In genomic region chr3:189941679-189942078, GRCh38 we compare ENCODE assay signal across 12 cellular contexts.
A peak's percentile ranks its signal among the peaks of the same experiment; 100 is the strongest.
DNase-seq lines count a peak whose midpoint lies in the region; ATAC-seq, FAIRE-seq and TF ChIP-seq lines count a peak whose summit lies in the region.
"Had no signal": no experiment of that assay in that cellular context is flagged by ENCODE, and none has a peak within 500 bp of the region (broad histone marks: within the 10 kb centered on the region; RNA-seq: fewer than 3 reads in every experiment).

No MANE protein-coding gene starts in this region.

- H3K9me3 ChIP-seq in endothelial cell of umbilical vein (replicated peaks; ENCODE audit: control insufficient read depth, insufficient read depth, low read length) (no peaks in the 10 kb centered on the region), osteoblast (ENCODE audit: low read depth, low read length) (no peaks in the 10 kb centered on the region)

- BruUV-seq in endothelial cell of umbilical vein (replicated peaks; lab: Mats Ljungman, UMichigan): no TSS peak

- intact Hi-C loops in endothelial cell of umbilical vein (cut with micrococcal nuclease): no loop called here

- CTCF ChIA-PET in endothelial cell of umbilical vein (lab: Charles Lee): interaction anchor here (1.9 kb wide), 1 partner anchor 33 kb away, joined by 7 read pairs; no protein-coding TSS in a partner anchor

- TF ChIP-seq POLR2A in endothelial cell of umbilical vein (IDR thresholded peaks at IDR 0.05; ENCODE audit: low read depth, low read length): no peak

- H3K9ac ChIP-seq in endothelial cell of umbilical vein (replicated peaks; ENCODE audit: extremely low read depth, insufficient read depth, low read length): no peak overlapping the region

- ATAC-seq in GM21367 (IDR thresholded peaks at IDR 0.05; ENCODE audit: unreplicated experiment) (no peak), HG02610 (IDR thresholded peaks at IDR 0.05; ENCODE audit: unreplicated experiment) (no peak)
- ATAC-seq: effector memory CD8-positive, alpha-beta T cell had no signal

- H3K79me2 ChIP-seq in endothelial cell of umbilical vein (ENCODE audit: control insufficient read depth, insufficient read depth, low read length) (no peaks in the 10 kb centered on the region), osteoblast (ENCODE audit: insufficient read depth, low read length) (no peaks in the 10 kb centered on the region)

- no peaks in the 10 kb centered on the region for H3K9me1 ChIP-seq in endothelial cell of umbilical vein (replicated peaks; ENCODE audit: control insufficient read depth, extremely low read depth, insufficient read depth, low read length)

- H3K4me3 ChIP-seq in endothelial cell of umbilical vein (replicated peaks in 1 of 3; ENCODE audit: insufficient read depth in 1 of 3, low read depth in 1 of 3, low read length in 3 of 3) (no peak overlapping the region), osteoblast (ENCODE audit: insufficient read depth, low read length) (no peak overlapping the region)

- no peak for FAIRE-seq in endothelial cell of umbilical vein (lab: Jason Lieb, UNC)

- H2AFZ ChIP-seq in endothelial cell of umbilical vein (ENCODE audit: low read depth, low read length) (peak overlapping the region; percentile 74), osteoblast (ENCODE audit: low read length) (peak overlapping the region; percentile 70)

- no peak overlapping the region for H3K4me2 ChIP-seq in endothelial cell of umbilical vein (ENCODE audit: insufficient read depth, low read length)
- H3K4me2 ChIP-seq in osteoblast (ENCODE audit: insufficient read depth, low read length): no peak overlapping the region

- TF ChIP-seq CTCF in endothelial cell of umbilical vein (IDR thresholded peaks at IDR 0.05; ENCODE audit: extremely low read depth in 1 of 2, insufficient read depth in 1 of 2, low read depth in 1 of 2, low read length in 2 of 2) (no peak), osteoblast (IDR thresholded peaks at IDR 0.05; ENCODE audit: extremely low read depth, low read depth, low read length) (no peak)

- H3K27me3 ChIP-seq in endothelial cell of umbilical vein (ENCODE audit: control insufficient read depth in 2 of 2, insufficient read depth in 2 of 2, low read length in 2 of 2) (no peaks in the 10 kb centered on the region), osteoblast (ENCODE audit: insufficient read depth, low read length) (no peaks in the 10 kb centered on the region)

- H3K36me3 ChIP-seq in endothelial cell of umbilical vein (ENCODE audit: control insufficient read depth in 2 of 2, extremely low read depth in 1 of 2, insufficient read depth in 2 of 2, low read length in 2 of 2) (no peaks in the 10 kb centered on the region), osteoblast (ENCODE audit: insufficient read depth, low read length) (no peaks in the 10 kb centered on the region)

- POLR2A ChIA-PET in endothelial cell of umbilical vein (lab: Charles Lee): no interaction called here

- DNase-seq in NCI-H2171 treated with DMSO at 0.1 percent for 48 hours (lab: John Stamatoyannopoulos, UW) (peak; percentile 24), NCI-H2171 (lab: John Stamatoyannopoulos, UW) (no peak), NCI-H1105 (lab: John Stamatoyannopoulos, UW) (peak; percentile 10), endothelial cell of umbilical vein (ENCODE audit: low read depth, low spot score) (peak; percentile 53), osteoblast (ENCODE audit: insufficient read length, low spot score, missing footprints) (peak; percentile 48), superior temporal gyrus (ENCODE audit: extremely low spot score) (no peak)
- DNase-seq: activated naive CD4-positive, alpha-beta T cell; effector memory CD8-positive, alpha-beta T cell; posterior cingulate gyrus; T1000 had no signal

- peak overlapping the region; percentile 26 for H3K27ac ChIP-seq in endothelial cell of umbilical vein (ENCODE audit: insufficient read depth, low read depth, low read length)
- H3K27ac ChIP-seq in osteoblast (ENCODE audit: low read depth, low read length): peak overlapping the region; percentile 44

- peaks cover 16% of the 10 kb centered on the region for H3K4me1 ChIP-seq in endothelial cell of umbilical vein (ENCODE audit: control insufficient read depth, extremely low read depth, insufficient read depth, low read length)
- peaks cover 25% of the 10 kb centered on the region for H3K4me1 ChIP-seq in osteoblast (ENCODE audit: insufficient read depth, low read length)

- dilution Hi-C loops in endothelial cell of umbilical vein (cut with MboI; ENCODE audit: extremely low pct_ligation_motif_present, low sequenced_read_pairs): no loop called here

- no peaks in the 10 kb centered on the region for H4K20me1 ChIP-seq in endothelial cell of umbilical vein (replicated peaks; ENCODE audit: control insufficient read depth, extremely low read depth, insufficient read depth, low read length)
- H4K20me1 ChIP-seq in osteoblast (ENCODE audit: insufficient read depth, low read length): no peaks in the 10 kb centered on the region

TF ChIP-seq in endothelial cell of umbilical vein, 7 proteins besides CTCF, POLR2A, EP300 and RAD21:
- TF ChIP-seq GATA2 (IDR thresholded peaks at IDR 0.05; ENCODE audit: insufficient read depth, insufficient read length, low read depth, low read length): no peak
- TF ChIP-seq FOS (IDR thresholded peaks at IDR 0.05; ENCODE audit: borderline replicate concordance, insufficient read depth, low read length): peak; percentile 58

Comparison
In these comparisons a context has a peak if more than half of its experiments do, and no peak if none do; other contexts are left out.
1. DNase-seq: peak in NCI-H2171 treated with DMSO at 0.1 percent for 48 hours (single experiment), NCI-H1105 (single experiment), endothelial cell of umbilical vein (single experiment) and osteoblast (single experiment); none in NCI-H2171 (single experiment) and superior temporal gyrus (single experiment).